ENCODE assay signal across 16 cellular contexts in genomic region chr5:124844371-124844770, GRCh38.
"Had no signal": no experiment of that assay in that cellular context is flagged by ENCODE, and none has a peak within 500 bp of the region (broad histone marks: within the 10 kb centered on the region; RNA-seq: fewer than 3 reads in every experiment).

No MANE protein-coding gene starts in this region.

- H3K4me3 ChIP-seq: K562, SJSA1, SK-N-MC had no signal

- DNase-seq: Kasumi-1, MM.1S, NCI-H1092 treated with DMSO at 0.1 percent for 48 hours, NCI-H1436, NCI-H187 treated with DMSO at 0.1 percent for 48 hours, NCI-H2107, NCI-H226, NCI-H446, NCI-H510A, NCI-H524 treated with DMSO at 0.1 percent for 48 hours, NCI-H69, NCI-H774, SHP77 had no signal

- ATAC-seq: K562 had no signal
